1 cellular context compared by ENCODE assay signal in the genomic region with DNA sequence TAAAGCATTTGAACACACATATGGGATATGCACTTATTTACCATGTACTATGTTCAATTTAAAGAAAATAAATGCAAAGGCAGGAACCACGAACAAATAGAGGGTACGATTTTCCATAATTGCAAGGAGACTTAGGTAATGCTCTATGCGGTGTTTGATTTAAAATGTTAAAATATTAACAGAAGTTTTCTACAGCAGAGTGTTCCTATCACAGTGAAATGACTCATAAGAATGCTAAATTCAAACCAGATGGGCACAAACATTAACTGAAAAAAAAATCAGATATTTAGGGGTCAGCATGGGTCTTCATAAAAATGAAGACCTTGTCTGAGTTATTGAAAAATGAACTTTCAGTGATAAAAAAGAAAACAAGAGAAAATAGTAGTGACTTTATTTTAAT.
TF ChIP-seq lines count a peak whose summit lies in the region.

No MANE protein-coding gene starts in this region.

TF ChIP-seq in GM23338, 12 proteins besides CTCF, POLR2A, EP300 and RAD21 (continued from another document):
- TF ChIP-seq, protein P1, sequence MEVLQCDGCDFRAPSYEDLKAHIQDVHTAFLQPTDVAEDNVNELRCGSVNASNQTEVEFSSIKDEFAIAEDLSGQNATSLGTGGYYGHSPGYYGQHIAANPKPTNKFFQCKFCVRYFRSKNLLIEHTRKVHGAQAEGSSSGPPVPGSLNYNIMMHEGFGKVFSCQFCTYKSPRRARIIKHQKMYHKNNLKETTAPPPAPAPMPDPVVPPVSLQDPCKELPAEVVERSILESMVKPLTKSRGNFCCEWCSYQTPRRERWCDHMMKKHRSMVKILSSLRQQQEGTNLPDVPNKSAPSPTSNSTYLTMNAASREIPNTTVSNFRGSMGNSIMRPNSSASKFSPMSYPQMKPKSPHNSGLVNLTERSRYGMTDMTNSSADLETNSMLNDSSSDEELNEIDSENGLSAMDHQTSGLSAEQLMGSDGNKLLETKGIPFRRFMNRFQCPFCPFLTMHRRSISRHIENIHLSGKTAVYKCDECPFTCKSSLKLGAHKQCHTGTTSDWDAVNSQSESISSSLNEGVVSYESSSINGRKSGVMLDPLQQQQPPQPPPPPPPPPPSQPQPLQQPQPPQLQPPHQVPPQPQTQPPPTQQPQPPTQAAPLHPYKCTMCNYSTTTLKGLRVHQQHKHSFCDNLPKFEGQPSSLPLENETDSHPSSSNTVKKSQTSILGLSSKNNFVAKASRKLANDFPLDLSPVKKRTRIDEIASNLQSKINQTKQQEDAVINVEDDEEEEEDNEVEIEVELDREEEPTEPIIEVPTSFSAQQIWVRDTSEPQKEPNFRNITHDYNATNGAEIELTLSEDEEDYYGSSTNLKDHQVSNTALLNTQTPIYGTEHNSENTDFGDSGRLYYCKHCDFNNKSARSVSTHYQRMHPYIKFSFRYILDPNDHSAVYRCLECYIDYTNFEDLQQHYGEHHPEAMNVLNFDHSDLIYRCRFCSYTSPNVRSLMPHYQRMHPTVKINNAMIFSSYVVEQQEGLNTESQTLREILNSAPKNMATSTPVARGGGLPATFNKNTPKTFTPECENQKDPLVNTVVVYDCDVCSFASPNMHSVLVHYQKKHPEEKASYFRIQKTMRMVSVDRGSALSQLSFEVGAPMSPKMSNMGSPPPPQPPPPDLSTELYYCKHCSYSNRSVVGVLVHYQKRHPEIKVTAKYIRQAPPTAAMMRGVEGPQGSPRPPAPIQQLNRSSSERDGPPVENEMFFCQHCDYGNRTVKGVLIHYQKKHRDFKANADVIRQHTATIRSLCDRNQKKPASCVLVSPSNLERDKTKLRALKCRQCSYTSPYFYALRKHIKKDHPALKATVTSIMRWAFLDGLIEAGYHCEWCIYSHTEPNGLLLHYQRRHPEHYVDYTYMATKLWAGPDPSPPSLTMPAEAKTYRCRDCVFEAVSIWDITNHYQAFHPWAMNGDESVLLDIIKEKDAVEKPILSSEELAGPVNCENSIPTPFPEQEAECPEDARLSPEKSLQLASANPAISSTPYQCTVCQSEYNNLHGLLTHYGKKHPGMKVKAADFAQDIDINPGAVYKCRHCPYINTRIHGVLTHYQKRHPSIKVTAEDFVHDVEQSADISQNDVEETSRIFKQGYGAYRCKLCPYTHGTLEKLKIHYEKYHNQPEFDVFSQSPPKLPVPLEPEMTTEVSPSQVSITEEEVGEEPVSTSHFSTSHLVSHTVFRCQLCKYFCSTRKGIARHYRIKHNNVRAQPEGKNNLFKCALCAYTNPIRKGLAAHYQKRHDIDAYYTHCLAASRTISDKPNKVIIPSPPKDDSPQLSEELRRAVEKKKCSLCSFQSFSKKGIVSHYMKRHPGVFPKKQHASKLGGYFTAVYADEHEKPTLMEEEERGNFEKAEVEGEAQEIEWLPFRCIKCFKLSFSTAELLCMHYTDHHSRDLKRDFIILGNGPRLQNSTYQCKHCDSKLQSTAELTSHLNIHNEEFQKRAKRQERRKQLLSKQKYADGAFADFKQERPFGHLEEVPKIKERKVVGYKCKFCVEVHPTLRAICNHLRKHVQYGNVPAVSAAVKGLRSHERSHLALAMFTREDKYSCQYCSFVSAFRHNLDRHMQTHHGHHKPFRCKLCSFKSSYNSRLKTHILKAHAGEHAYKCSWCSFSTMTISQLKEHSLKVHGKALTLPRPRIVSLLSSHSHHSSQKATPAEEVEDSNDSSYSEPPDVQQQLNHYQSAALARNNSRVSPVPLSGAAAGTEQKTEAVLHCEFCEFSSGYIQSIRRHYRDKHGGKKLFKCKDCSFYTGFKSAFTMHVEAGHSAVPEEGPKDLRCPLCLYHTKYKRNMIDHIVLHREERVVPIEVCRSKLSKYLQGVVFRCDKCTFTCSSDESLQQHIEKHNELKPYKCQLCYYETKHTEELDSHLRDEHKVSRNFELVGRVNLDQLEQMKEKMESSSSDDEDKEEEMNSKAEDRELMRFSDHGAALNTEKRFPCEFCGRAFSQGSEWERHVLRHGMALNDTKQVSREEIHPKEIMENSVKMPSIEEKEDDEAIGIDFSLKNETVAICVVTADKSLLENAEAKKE (CRISPR knock-in tag; IDR thresholded peaks at IDR 0.05), result no peak
- TF ChIP-seq ZNF331 (CRISPR knock-in tag; IDR thresholded peaks at IDR 0.05; ENCODE audit: low read depth) (no peak), ZNF114 (CRISPR knock-in tag; IDR thresholded peaks at IDR 0.05) (no peak)
